Comparison of ENCODE assay signal across 8 cellular contexts in the genomic region with DNA sequence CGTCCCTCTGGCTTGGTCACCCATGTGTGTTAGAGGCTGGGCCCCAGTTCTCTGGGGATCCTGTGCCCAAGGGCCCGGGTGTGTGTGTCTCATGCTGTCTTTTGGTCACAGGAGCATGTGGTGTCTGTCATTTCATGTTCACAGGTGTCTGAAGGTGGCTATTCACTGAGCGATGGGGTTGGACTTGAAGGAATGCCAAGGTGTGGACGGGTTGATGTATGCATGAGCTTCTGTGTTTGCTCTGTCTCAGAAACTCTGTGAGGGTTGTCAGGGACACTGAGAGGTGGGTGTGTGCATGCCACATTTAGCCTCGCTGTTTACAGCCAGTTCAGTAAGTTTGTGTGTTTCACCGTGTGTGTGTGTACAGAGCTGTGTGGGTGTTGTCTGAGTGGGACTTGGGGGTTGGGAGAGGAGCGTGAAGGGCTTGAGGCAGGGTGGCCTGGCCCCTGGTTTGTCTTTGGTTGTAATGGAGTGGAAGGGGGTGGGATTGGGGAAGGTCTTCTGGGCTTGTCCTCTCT. TPM values are rescaled to one million over a fixed set of nuclear protein-coding genes. Genes with fewer than 3 reads are reported as not detected.
DNase-seq lines count a peak whose midpoint lies in the region; ATAC-seq and TF ChIP-seq lines count a peak whose summit lies in the region.

No MANE protein-coding gene starts in this region.

- DNase-seq in HFF-Myc (ENCODE audit: extremely low read depth, low read depth) (no peak), hepatic stellate cell (ENCODE audit: low spot score) (peak; percentile 38), gastrocnemius medialis (peak; percentile 40 to 71), T-helper 9 cell (no peak), cerebellum (ENCODE audit: low spot score) (no peak)
- no peak for DNase-seq in activated T-helper 2 cell treated with anti-CD3 and anti-CD28 coated beads, Interferon-gamma antibody, Interleukin-2, Interleukin-4, amounts not matched to agents 10 μg/mL and 5 μg/mL and 100 μg/mL, durations not matched to agents 14 hours and 24 hours and 36 hours (ENCODE audit: low spot score)

- no peaks in the 10 kb centered on the region for H3K9me3 ChIP-seq in gastrocnemius medialis

- H3K27me3 ChIP-seq in gastrocnemius medialis, result no peaks in the 10 kb centered on the region

- peaks cover 0 to 18% of the 10 kb centered on the region in 2 donors for H3K36me3 ChIP-seq in gastrocnemius medialis

- in situ Hi-C loops in gastrocnemius medialis (cut with MboI; ENCODE audit: low sequenced_read_pairs in 4 of 4), result loop anchor here in 1 of 4 donors (25.0 kb wide), 1 partner anchor 148 kb away; a partner anchor contains a TSS

- ATAC-seq in gastrocnemius medialis (peak; percentile 16 to 19), HG02571 (IDR thresholded peaks at IDR 0.05; ENCODE audit: unreplicated experiment) (no peak)

- H3K4me3 ChIP-seq in HFF-Myc (replicated peaks; ENCODE audit: low read depth, low read length) (peak overlapping the region; percentile 59), gastrocnemius medialis (peak overlapping the region; percentile 66 to 92 (median 78))

- TF ChIP-seq POLR2A in gastrocnemius medialis (IDR thresholded peaks at IDR 0.05), result no peak

- peaks cover 4% of the 10 kb centered on the region for H3K27me3 Mint-ChIP-seq in activated T-helper 2 cell treated with anti-CD3 and anti-CD28 coated beads, Interferon-gamma antibody, Interleukin-2, Interleukin-4, amounts not matched to agents 10 μg/mL and 5 μg/mL and 100 μg/mL, durations not matched to agents 14 hours and 24 hours and 36 hours (ENCODE audit: low read depth)

- TF ChIP-seq CTCF in C4-2B (conservative IDR thresholded peaks at IDR 0.05) (no peak), HFF-Myc (IDR thresholded peaks at IDR 0.05; ENCODE audit: low read depth, low read length, missing control alignments) (no peak), gastrocnemius medialis (IDR thresholded peaks at IDR 0.05 in 4 of 5, conservative IDR thresholded peaks at IDR 0.05 in 1 of 5) (no peak)

- H3K4me1 Mint-ChIP-seq in activated T-helper 2 cell treated with anti-CD3 and anti-CD28 coated beads, Interferon-gamma antibody, Interleukin-2, Interleukin-4, amounts not matched to agents 10 μg/mL and 5 μg/mL and 100 μg/mL, durations not matched to agents 14 hours and 24 hours and 36 hours (ENCODE audit: low read depth), result peaks cover 27% of the 10 kb centered on the region

- no peaks in the 10 kb centered on the region for H3K36me3 Mint-ChIP-seq in activated T-helper 2 cell treated with anti-CD3 and anti-CD28 coated beads, Interferon-gamma antibody, Interleukin-2, Interleukin-4, amounts not matched to agents 10 μg/mL and 5 μg/mL and 100 μg/mL, durations not matched to agents 14 hours and 24 hours and 36 hours (ENCODE audit: low read depth)

- peak overlapping the region; percentile 94 for H3K27ac ChIP-seq in C4-2B
- H3K27ac ChIP-seq in gastrocnemius medialis, result peak overlapping the region; percentile 89 to 97 (median 94)

- H3K9me3 Mint-ChIP-seq in activated T-helper 2 cell treated with anti-CD3 and anti-CD28 coated beads, Interferon-gamma antibody, Interleukin-2, Interleukin-4, amounts not matched to agents 10 μg/mL and 5 μg/mL and 100 μg/mL, durations not matched to agents 14 hours and 24 hours and 36 hours, result no peaks in the 10 kb centered on the region

- H3K4me3 Mint-ChIP-seq in activated T-helper 2 cell treated with anti-CD3 and anti-CD28 coated beads, Interferon-gamma antibody, Interleukin-2, Interleukin-4, amounts not matched to agents 10 μg/mL and 5 μg/mL and 100 μg/mL, durations not matched to agents 14 hours and 24 hours and 36 hours (ENCODE audit: low read depth), result peak overlapping the region; percentile 77

- H3K4me1 ChIP-seq in gastrocnemius medialis, result peaks cover 49 to 66% of the 10 kb centered on the region in 2 donors

- H3K27ac Mint-ChIP-seq in activated T-helper 2 cell treated with anti-CD3 and anti-CD28 coated beads, Interferon-gamma antibody, Interleukin-2, Interleukin-4, amounts not matched to agents 10 μg/mL and 5 μg/mL and 100 μg/mL, durations not matched to agents 14 hours and 24 hours and 36 hours, result peak overlapping the region; percentile 17

- intact Hi-C loops in activated T-helper 2 cell treated with anti-CD3 and anti-CD28 coated beads, Interferon-gamma antibody, Interleukin-2, Interleukin-4, amounts not matched to agents 10 μg/mL and 5 μg/mL and 100 μg/mL, durations not matched to agents 14 hours and 24 hours and 36 hours (cut with micrococcal nuclease), result no loop called here
- intact Hi-C loops in gastrocnemius medialis (cut with DNase I; ENCODE audit: low total_unique reads), result loop anchor here (2.0 kb wide), 1 partner anchor 57 kb away; no protein-coding TSS in a partner anchor

RNA-seq across cellular contexts. Expression of a gene that starts 1.2 kb away (rescaled TPM):
- 11.3 and 13.7 TPM in 2 replicates for total RNA-seq in activated T-helper 2 cell treated with anti-CD3 and anti-CD28 coated beads, Interferon-gamma antibody, Interleukin-2, Interleukin-4, amounts not matched to agents 10 μg/mL and 5 μg/mL and 100 μg/mL, durations not matched to agents 14 hours and 24 hours and 36 hours
- total RNA-seq in gastrocnemius medialis (10 to 100 TPM; 20.0 to 62.2 (median 59.3) TPM), cerebellum (139 TPM)

RNA-seq across cellular contexts. Expression of a gene that starts 22.5 kb away (rescaled TPM):
- 56.8 and 58.3 TPM in 2 replicates for total RNA-seq in activated T-helper 2 cell treated with anti-CD3 and anti-CD28 coated beads, Interferon-gamma antibody, Interleukin-2, Interleukin-4, amounts not matched to agents 10 μg/mL and 5 μg/mL and 100 μg/mL, durations not matched to agents 14 hours and 24 hours and 36 hours
- 10 to 100 TPM in 1 of 4 donors, 1 to 10 TPM in 3; 5.7 to 20.7 (median 7.5) TPM for total RNA-seq in gastrocnemius medialis
- total RNA-seq in cerebellum, result 39.6 TPM

RNA-seq across cellular contexts. Expression of a gene that starts 28.5 kb away (rescaled TPM):
- total RNA-seq in activated T-helper 2 cell treated with anti-CD3 and anti-CD28 coated beads, Interferon-gamma antibody, Interleukin-2, Interleukin-4, amounts not matched to agents 10 μg/mL and 5 μg/mL and 100 μg/mL, durations not matched to agents 14 hours and 24 hours and 36 hours, result 67.0 and 75.0 TPM in 2 replicates
- total RNA-seq in gastrocnemius medialis (10 to 100 TPM; 16.0 to 38.5 (median 19.3) TPM), cerebellum (49.5 TPM)

RNA-seq across cellular contexts. Expression of a gene that starts 46.4 kb away (rescaled TPM):
- total RNA-seq in activated T-helper 2 cell treated with anti-CD3 and anti-CD28 coated beads, Interferon-gamma antibody, Interleukin-2, Interleukin-4, amounts not matched to agents 10 μg/mL and 5 μg/mL and 100 μg/mL, durations not matched to agents 14 hours and 24 hours and 36 hours, result not detected in 2 replicates
- total RNA-seq in gastrocnemius medialis (not detected), cerebellum (not detected)

RNA-seq across cellular contexts. Expression of a gene that starts 55.2 kb away (rescaled TPM):
- total RNA-seq in activated T-helper 2 cell treated with anti-CD3 and anti-CD28 coated beads, Interferon-gamma antibody, Interleukin-2, Interleukin-4, amounts not matched to agents 10 μg/mL and 5 μg/mL and 100 μg/mL, durations not matched to agents 14 hours and 24 hours and 36 hours, result not detected in 2 replicates
- total RNA-seq in gastrocnemius medialis (not detected), cerebellum (not detected)

Comparison
In these comparisons a context has a peak if more than half of its experiments do, and no peak if none do; other contexts are left out.
1. DNase-seq: peak in hepatic stellate cell (single experiment) and gastrocnemius medialis (2 of 2); none in HFF-Myc (single experiment), activated T-helper 2 cell treated with anti-CD3 and anti-CD28 coated beads, Interferon-gamma antibody, Interleukin-2, Interleukin-4, amounts not matched to agents 10 μg/mL and 5 μg/mL and 100 μg/mL, durations not matched to agents 14 hours and 24 hours and 36 hours (single experiment), T-helper 9 cell (single experiment) and cerebellum (single experiment).